In genomic region chrX:17703201-17703600, GRCh38 we compare ENCODE assay signal across 1 cellular context.
TF ChIP-seq lines count a peak whose summit lies in the region.

No MANE protein-coding gene starts in this region.

TF ChIP-seq in H1, 55 proteins besides CTCF, POLR2A, EP300 and RAD21 (continued from another document):
- TF ChIP-seq CHD7 (IDR thresholded peaks at IDR 0.05; ENCODE audit: insufficient replicate concordance, low read length): no peak
- TF ChIP-seq YY1 (IDR thresholded peaks at IDR 0.05; ENCODE audit: low read depth, low read length): no peak
- TF ChIP-seq SIX5 (IDR thresholded peaks at IDR 0.05; ENCODE audit: low read depth, low read length): no peak
- no peak for TF ChIP-seq E2F6 (IDR thresholded peaks at IDR 0.05)
- TF ChIP-seq SIRT6 (IDR thresholded peaks at IDR 0.05; ENCODE audit: low read length): no peak
- TF ChIP-seq SP2 (IDR thresholded peaks at IDR 0.05; ENCODE audit: low read length): no peak
- TF ChIP-seq RFX5 (IDR thresholded peaks at IDR 0.05; ENCODE audit: borderline replicate concordance, low read depth, low read length): no peak
- no peak for TF ChIP-seq BACH1 (IDR thresholded peaks at IDR 0.05; ENCODE audit: low read length)
- no peak for TF ChIP-seq JUN (IDR thresholded peaks at IDR 0.05; ENCODE audit: low read depth, low read length)
- no peak for TF ChIP-seq SIN3A (conservative IDR thresholded peaks at IDR 0.05 in 1 of 2, IDR thresholded peaks at IDR 0.05 in 1 of 2; ENCODE audit: low read depth in 1 of 2, low read length in 2 of 2)
- TF ChIP-seq TEAD4 (IDR thresholded peaks at IDR 0.05; ENCODE audit: low read depth, low read length): no peak
- no peak for TF ChIP-seq JUND (IDR thresholded peaks at IDR 0.05; ENCODE audit: low read length)
